Comparison of ENCODE assay signal across 1 cellular context in the genomic region with DNA sequence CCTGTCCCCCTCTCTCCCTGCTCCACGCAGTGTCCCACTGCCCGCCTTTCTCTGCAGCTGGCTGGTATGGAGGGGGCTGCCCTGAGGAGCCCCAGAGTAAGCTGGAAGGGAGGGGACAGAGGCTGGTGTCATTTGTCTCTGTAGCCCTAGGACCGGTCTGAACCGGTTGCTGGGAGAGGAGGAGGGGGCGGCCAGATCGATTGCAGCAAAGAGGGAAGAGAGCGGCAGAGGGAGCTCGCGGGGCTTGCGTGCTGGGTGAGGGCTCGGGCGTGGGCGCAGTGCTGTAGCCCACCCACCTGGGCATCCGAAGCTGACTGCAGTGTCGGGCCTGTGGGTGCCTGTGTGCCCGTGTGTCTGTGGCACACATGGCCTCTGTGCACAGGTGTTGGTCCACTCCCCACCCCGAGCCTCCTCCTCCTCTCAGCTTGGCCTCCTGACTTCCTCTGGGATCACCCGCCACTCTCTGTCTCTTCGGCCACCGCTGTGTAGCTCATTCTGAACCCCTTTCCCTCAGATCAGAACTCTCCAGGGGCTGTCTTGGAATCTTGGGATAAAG.
TF ChIP-seq lines count a peak whose summit lies in the region.

No MANE protein-coding gene starts in this region.

TF ChIP-seq in HEK293, 187 proteins besides CTCF, POLR2A, EP300 and RAD21 (continued from another document):
- TF ChIP-seq, protein P1, sequence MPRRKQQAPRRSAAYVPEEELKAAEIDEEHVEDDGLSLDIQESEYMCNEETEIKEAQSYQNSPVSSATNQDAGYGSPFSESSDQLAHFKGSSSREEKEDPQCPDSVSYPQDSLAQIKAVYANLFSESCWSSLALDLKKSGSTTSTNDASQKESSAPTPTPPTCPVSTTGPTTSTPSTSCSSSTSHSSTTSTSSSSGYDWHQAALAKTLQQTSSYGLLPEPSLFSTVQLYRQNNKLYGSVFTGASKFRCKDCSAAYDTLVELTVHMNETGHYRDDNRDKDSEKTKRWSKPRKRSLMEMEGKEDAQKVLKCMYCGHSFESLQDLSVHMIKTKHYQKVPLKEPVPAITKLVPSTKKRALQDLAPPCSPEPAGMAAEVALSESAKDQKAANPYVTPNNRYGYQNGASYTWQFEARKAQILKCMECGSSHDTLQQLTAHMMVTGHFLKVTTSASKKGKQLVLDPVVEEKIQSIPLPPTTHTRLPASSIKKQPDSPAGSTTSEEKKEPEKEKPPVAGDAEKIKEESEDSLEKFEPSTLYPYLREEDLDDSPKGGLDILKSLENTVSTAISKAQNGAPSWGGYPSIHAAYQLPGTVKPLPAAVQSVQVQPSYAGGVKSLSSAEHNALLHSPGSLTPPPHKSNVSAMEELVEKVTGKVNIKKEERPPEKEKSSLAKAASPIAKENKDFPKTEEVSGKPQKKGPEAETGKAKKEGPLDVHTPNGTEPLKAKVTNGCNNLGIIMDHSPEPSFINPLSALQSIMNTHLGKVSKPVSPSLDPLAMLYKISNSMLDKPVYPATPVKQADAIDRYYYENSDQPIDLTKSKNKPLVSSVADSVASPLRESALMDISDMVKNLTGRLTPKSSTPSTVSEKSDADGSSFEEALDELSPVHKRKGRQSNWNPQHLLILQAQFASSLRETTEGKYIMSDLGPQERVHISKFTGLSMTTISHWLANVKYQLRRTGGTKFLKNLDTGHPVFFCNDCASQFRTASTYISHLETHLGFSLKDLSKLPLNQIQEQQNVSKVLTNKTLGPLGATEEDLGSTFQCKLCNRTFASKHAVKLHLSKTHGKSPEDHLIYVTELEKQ (tag by site-specific recombination; IDR thresholded peaks at IDR 0.05; ENCODE audit: borderline replicate concordance), result no peak
- no peak for TF ChIP-seq ZNF133 (tag by site-specific recombination; IDR thresholded peaks at IDR 0.05)
- TF ChIP-seq, protein P2, sequence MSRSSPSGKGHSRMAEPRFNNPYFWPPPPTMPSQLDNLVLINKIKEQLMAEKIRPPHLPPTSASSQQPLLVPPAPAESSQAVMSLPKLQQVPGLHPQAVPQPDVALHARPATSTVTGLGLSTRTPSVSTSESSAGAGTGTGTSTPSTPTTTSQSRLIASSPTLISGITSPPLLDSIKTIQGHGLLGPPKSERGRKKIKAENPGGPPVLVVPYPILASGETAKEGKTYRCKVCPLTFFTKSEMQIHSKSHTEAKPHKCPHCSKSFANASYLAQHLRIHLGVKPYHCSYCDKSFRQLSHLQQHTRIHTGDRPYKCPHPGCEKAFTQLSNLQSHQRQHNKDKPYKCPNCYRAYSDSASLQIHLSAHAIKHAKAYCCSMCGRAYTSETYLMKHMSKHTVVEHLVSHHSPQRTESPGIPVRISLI (tag by site-specific recombination; IDR thresholded peaks at IDR 0.05), result no peak
- no peak for TF ChIP-seq ZNF544 (tag by site-specific recombination; IDR thresholded peaks at IDR 0.05)
- no peak for TF ChIP-seq ZNF747 (tag by site-specific recombination; IDR thresholded peaks at IDR 0.05)
- TF ChIP-seq, protein P3, sequence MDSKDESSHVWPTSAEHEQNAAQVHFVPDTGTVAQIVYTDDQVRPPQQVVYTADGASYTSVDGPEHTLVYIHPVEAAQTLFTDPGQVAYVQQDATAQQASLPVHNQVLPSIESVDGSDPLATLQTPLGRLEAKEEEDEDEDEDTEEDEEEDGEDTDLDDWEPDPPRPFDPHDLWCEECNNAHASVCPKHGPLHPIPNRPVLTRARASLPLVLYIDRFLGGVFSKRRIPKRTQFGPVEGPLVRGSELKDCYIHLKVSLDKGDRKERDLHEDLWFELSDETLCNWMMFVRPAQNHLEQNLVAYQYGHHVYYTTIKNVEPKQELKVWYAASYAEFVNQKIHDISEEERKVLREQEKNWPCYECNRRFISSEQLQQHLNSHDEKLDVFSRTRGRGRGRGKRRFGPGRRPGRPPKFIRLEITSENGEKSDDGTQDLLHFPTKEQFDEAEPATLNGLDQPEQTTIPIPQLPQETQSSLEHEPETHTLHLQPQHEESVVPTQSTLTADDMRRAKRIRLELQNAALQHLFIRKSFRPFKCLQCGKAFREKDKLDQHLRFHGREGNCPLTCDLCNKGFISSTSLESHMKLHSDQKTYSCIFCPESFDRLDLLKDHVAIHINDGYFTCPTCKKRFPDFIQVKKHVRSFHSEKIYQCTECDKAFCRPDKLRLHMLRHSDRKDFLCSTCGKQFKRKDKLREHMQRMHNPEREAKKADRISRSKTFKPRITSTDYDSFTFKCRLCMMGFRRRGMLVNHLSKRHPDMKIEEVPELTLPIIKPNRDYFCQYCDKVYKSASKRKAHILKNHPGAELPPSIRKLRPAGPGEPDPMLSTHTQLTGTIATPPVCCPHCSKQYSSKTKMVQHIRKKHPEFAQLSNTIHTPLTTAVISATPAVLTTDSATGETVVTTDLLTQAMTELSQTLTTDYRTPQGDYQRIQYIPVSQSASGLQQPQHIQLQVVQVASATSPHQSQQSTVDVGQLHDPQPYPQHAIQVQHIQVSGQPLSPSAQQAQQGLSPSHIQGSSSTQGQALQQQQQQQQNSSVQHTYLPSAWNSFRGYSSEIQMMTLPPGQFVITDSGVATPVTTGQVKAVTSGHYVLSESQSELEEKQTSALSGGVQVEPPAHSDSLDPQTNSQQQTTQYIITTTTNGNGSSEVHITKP (tag by site-specific recombination; IDR thresholded peaks at IDR 0.05), result peak; percentile 26; the same call in 1 of the 2 replicates
- TF ChIP-seq ZFHX2 (tag by site-specific recombination; conservative IDR thresholded peaks at IDR 0.05), result peak; percentile 63
- no peak for TF ChIP-seq ZNF248 (tag by site-specific recombination; IDR thresholded peaks at IDR 0.05)
- TF ChIP-seq SETDB1 (IDR thresholded peaks at IDR 0.05; ENCODE audit: insufficient read length, low read length), result no peak
- TF ChIP-seq ZNF521 (tag by site-specific recombination; IDR thresholded peaks at IDR 0.05), result no peak
- TF ChIP-seq ZNF792 (tag by site-specific recombination; IDR thresholded peaks at IDR 0.05), result no peak
- TF ChIP-seq, protein P4, sequence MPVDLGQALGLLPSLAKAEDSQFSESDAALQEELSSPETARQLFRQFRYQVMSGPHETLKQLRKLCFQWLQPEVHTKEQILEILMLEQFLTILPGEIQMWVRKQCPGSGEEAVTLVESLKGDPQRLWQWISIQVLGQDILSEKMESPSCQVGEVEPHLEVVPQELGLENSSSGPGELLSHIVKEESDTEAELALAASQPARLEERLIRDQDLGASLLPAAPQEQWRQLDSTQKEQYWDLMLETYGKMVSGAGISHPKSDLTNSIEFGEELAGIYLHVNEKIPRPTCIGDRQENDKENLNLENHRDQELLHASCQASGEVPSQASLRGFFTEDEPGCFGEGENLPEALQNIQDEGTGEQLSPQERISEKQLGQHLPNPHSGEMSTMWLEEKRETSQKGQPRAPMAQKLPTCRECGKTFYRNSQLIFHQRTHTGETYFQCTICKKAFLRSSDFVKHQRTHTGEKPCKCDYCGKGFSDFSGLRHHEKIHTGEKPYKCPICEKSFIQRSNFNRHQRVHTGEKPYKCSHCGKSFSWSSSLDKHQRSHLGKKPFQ (tag by site-specific recombination; IDR thresholded peaks at IDR 0.05), result no peak
- no peak for TF ChIP-seq ZNF768 (tag by site-specific recombination; IDR thresholded peaks at IDR 0.05)
- TF ChIP-seq ZNF664 (tag by site-specific recombination; IDR thresholded peaks at IDR 0.05), result no peak
- no peak for TF ChIP-seq ZNF138 (tag by site-specific recombination; IDR thresholded peaks at IDR 0.05; ENCODE audit: borderline replicate concordance)
